ENCODE assay signal across 9 cellular contexts in the genomic region with DNA sequence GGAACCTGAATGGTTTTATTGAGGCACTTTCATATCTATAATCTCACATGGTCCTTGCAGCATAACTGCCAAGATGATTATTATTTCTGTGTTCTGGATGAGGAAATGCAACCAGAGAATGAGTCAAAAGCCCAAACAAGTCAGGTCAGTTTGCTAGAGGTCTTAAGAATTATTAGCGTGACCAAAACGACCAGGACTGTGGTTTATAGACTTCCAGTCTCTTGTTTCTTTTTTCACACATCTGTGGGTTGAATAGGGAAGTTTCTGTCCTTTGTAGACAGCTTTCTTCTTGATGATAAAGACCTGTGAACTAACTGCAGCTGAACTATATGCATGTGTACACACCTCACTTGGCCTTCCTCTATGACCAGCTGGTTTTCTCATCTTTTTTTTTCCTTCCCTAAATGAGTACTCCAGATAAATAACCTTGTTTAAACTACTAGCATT. TPM values are rescaled to one million over a fixed set of nuclear protein-coding genes. Genes with fewer than 3 reads are reported as not detected.
DNase-seq lines count a peak whose midpoint lies in the region; ATAC-seq lines count a peak whose summit lies in the region.
"Had no signal": no experiment of that assay in that cellular context is flagged by ENCODE, and none has a peak within 500 bp of the region (broad histone marks: within the 10 kb centered on the region; RNA-seq: fewer than 3 reads in every experiment).

No MANE protein-coding gene starts in this region.

- intact Hi-C loops in left colon (cut with DNase I, micrococcal nuclease): no loop called here
- intact Hi-C loops in cardiac septum (cut with DNase I): no loop called here
- intact Hi-C loops in activated naive CD4-positive, alpha-beta T cell treated with anti-CD3 and anti-CD28 coated beads for 36 hours (cut with micrococcal nuclease): no loop called here

- no peak overlapping the region for H3K27ac Mint-ChIP-seq in activated naive CD4-positive, alpha-beta T cell treated with anti-CD3 and anti-CD28 coated beads for 36 hours
- H3K27ac Mint-ChIP-seq: T-helper 2 cell treated with Interferon-gamma antibody and Interleukin-4, amounts not matched to agents 5 μg/mL and 100 μg/mL, for 36 hours had no signal

- peak; percentile 78 for ATAC-seq in GM19025 (IDR thresholded peaks at IDR 0.05; ENCODE audit: low read depth, unreplicated experiment)
- peak; percentile 89 for ATAC-seq in HG02759 (IDR thresholded peaks at IDR 0.05; ENCODE audit: unreplicated experiment)
- ATAC-seq in left colon: peak; percentile 67

- H3K4me1 Mint-ChIP-seq in activated naive CD4-positive, alpha-beta T cell treated with anti-CD3 and anti-CD28 coated beads for 36 hours (ENCODE audit: low read depth): no peaks in the 10 kb centered on the region

- H3K9me3 Mint-ChIP-seq in activated naive CD4-positive, alpha-beta T cell treated with anti-CD3 and anti-CD28 coated beads for 36 hours: no peaks in the 10 kb centered on the region
- H3K9me3 Mint-ChIP-seq: T-helper 2 cell treated with Interferon-gamma antibody and Interleukin-4, amounts not matched to agents 5 μg/mL and 100 μg/mL, for 36 hours had no signal

- no peak overlapping the region for H3K4me3 Mint-ChIP-seq in activated naive CD4-positive, alpha-beta T cell treated with anti-CD3 and anti-CD28 coated beads for 36 hours
- H3K4me3 Mint-ChIP-seq: T-helper 2 cell treated with Interferon-gamma antibody and Interleukin-4, amounts not matched to agents 5 μg/mL and 100 μg/mL, for 36 hours had no signal

- DNase-seq in HT-29 (ENCODE audit: low spot score): peak; percentile 7
- DNase-seq in left colon: no peak
- no peak for DNase-seq in cardiac septum (ENCODE audit: low spot score)
- no peak for DNase-seq in NCI-H2227 (lab: John Stamatoyannopoulos, UW; ENCODE audit: unreplicated experiment)
- DNase-seq in A172 (ENCODE audit: low spot score): no peak
- DNase-seq in activated naive CD4-positive, alpha-beta T cell treated with anti-CD3 and anti-CD28 coated beads for 36 hours: no peak

- peaks cover 30% of the 10 kb centered on the region for H3K27me3 Mint-ChIP-seq in activated naive CD4-positive, alpha-beta T cell treated with anti-CD3 and anti-CD28 coated beads for 36 hours (ENCODE audit: low read depth)

- H3K36me3 Mint-ChIP-seq in activated naive CD4-positive, alpha-beta T cell treated with anti-CD3 and anti-CD28 coated beads for 36 hours (ENCODE audit: low read depth): no peaks in the 10 kb centered on the region

- CTCF ChIA-PET in activated naive CD4-positive, alpha-beta T cell treated with anti-CD3 and anti-CD28 coated beads for 36 hours (lab: Charles Lee): no interaction called here

RNA-seq across cellular contexts. Expression of gene ADAM23, which starts 13.9 kb away (rescaled TPM):
- not detected in 2 replicates for total RNA-seq in HT-29 (2014; rRNA removed; shearing (Covaris generic))
- total RNA-seq in left colon (1 to 10 TPM in 1 of 2 donors, under 1 TPM in 1; 0.79 to 1.8 TPM), cardiac septum (78.7 TPM)
- total RNA-seq in A172 (2014; rRNA removed; shearing (Covaris generic)): 4.6 and 4.9 TPM in 2 replicates
- total RNA-seq in activated naive CD4-positive, alpha-beta T cell treated with anti-CD3 and anti-CD28 coated beads for 36 hours: under 1 TPM; 0.10 to 0.42 TPM

Comparison
In these comparisons a context has a peak if more than half of its experiments do, and no peak if none do; other contexts are left out.
1. RNA of gene ADAM23, which starts 13.9 kb away (total RNA-seq): 78.7 TPM in cardiac septum (single experiment); 4.6 to 4.9 TPM in A172, 0.79 to 1.8 TPM in left colon, 0.10 to 0.42 TPM in activated naive CD4-positive, alpha-beta T cell treated with anti-CD3 and anti-CD28 coated beads for 36 hours and not detected in HT-29; every median in the first group is over 10 times any median in the second.
2. Peak in every context shown above with its lines, with median percentiles within 50 percentile points of each other: ATAC-seq.